ENCODE assay signal across 16 cellular contexts in the genomic region with DNA sequence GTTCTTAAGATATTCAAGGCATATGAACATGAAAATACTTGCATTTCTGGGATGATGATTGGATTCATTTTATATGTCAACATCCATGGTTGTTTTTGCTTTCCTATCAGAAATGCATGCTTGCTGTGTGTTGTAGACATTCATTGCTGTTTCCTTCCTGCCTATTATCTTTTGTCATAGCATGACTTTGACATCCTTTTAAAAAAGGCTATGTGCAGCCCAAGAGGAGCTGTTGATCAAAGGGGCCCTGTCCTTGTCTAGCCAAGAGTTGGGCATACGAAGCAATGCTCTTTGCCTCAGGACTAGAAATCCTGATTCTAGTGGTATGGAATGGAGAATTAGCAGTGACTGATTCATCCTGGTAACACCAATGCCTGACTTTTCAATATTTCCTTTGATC.
DNase-seq lines count a peak whose midpoint lies in the region; ATAC-seq lines count a peak whose summit lies in the region.
"Had no signal": no experiment of that assay in that cellular context is flagged by ENCODE, and none has a peak within 500 bp of the region (broad histone marks: within the 10 kb centered on the region; RNA-seq: fewer than 3 reads in every experiment).

No MANE protein-coding gene starts in this region.

- no peaks in the 10 kb centered on the region for H3K36me3 ChIP-seq in Karpas-422 (ENCODE audit: insufficient read depth, low read length)
- H3K36me3 ChIP-seq: BE2C, HAP-1 had no signal

- ATAC-seq in HG03039 (IDR thresholded peaks at IDR 0.05; ENCODE audit: unreplicated experiment) (no peak), HG02763 (IDR thresholded peaks at IDR 0.05; ENCODE audit: unreplicated experiment) (no peak), left ventricle myocardium superior (no peak)
- ATAC-seq: GM12878 had no signal

- H2AFZ ChIP-seq in Karpas-422 (ENCODE audit: low read length), result no peak overlapping the region

- H3K4me3 ChIP-seq in Karpas-422 (ENCODE audit: low read length), result no peak overlapping the region
- H3K4me3 ChIP-seq: GM12878, HAP-1 had no signal

- H3K79me2 ChIP-seq in Karpas-422 (ENCODE audit: low read length), result no peaks in the 10 kb centered on the region

- H3K27ac ChIP-seq in Karpas-422 (ENCODE audit: low read length), result no peak overlapping the region
- H3K27ac ChIP-seq: HL-60 had no signal

- H4K20me1 ChIP-seq in Karpas-422 (ENCODE audit: insufficient read depth, low read depth, low read length), result no peaks in the 10 kb centered on the region

- DNase-seq in DMS53 (lab: John Stamatoyannopoulos, UW) (peak; percentile 64), Karpas-422 (peak; percentile 10), RPMI7951 (ENCODE audit: low read depth) (peak; percentile 2), foreskin melanocyte (peak; percentile 23), left ventricle myocardium superior (no peak)
- DNase-seq: ACHN; BE2C; C1 segment of cervical spinal cord; Caco-2; CD4-positive, CD25-positive, alpha-beta regulatory T cell; DMS79 treated with DMSO at 0.1 percent for 48 hours had no signal

- no peaks in the 10 kb centered on the region for H3K27me3 ChIP-seq in Karpas-422 (ENCODE audit: low read length)
- H3K27me3 ChIP-seq: BE2C had no signal

- intact Hi-C loops in left ventricle myocardium superior (cut with micrococcal nuclease), result no loop called here

- H3K4me1 ChIP-seq in Karpas-422 (ENCODE audit: low read length), result no peaks in the 10 kb centered on the region
- H3K4me1 ChIP-seq: BE2C, Caco-2, HAP-1 had no signal

- H3K9me3 ChIP-seq in Karpas-422 (ENCODE audit: low read length), result no peaks in the 10 kb centered on the region
- H3K9me3 ChIP-seq: BE2C, Caco-2, HAP-1 had no signal

- no peaks in the 10 kb centered on the region for H3K9me2 ChIP-seq in Karpas-422 (replicated peaks; ENCODE audit: insufficient read depth, low read length)

- no peak overlapping the region for H3K4me2 ChIP-seq in Karpas-422 (ENCODE audit: low read depth, low read length, poor library complexity, severe bottlenecking)

- H3K9ac ChIP-seq in Karpas-422 (ENCODE audit: low read length), result no peak overlapping the region
